Comparison of ENCODE assay signal across 16 cellular contexts in genomic region chr10:87025285-87025958, GRCh38. TPM values are rescaled to one million over a fixed set of nuclear protein-coding genes. Genes with fewer than 3 reads are reported as not detected.
DNase-seq lines count a peak whose midpoint lies in the region; ATAC-seq and TF ChIP-seq lines count a peak whose summit lies in the region.
"Not testable (repeated sequence)": the region's sequence is repeated elsewhere in the genome, so short reads cannot be mapped to it uniquely, and the experiment has no call there.
"Had no signal": no experiment of that assay in that cellular context is flagged by ENCODE, and none has a peak within 500 bp of the region (broad histone marks: within the 10 kb centered on the region; RNA-seq: fewer than 3 reads in every experiment).

No MANE protein-coding gene starts in this region.

- H4K91ac ChIP-seq in neuronal stem cell (ENCODE audit: low read depth, low read length, poor library complexity) = not testable (repeated sequence)

- TF ChIP-seq CTCF in RWPE2 (IDR thresholded peaks at IDR 0.05; ENCODE audit: poor library complexity, severe bottlenecking); fibroblast of lung (conservative IDR thresholded peaks at IDR 0.05 in 1 of 2, IDR thresholded peaks at IDR 0.05 in 1 of 2; ENCODE audit: low read depth in 1 of 2, low read length in 2 of 2): not testable (repeated sequence)

- H3K27me3 ChIP-seq in RWPE2 (ENCODE audit: insufficient read depth, poor library complexity, severe bottlenecking); fibroblast of lung (ENCODE audit: control insufficient read depth, insufficient read depth, low read length); neuronal stem cell (ENCODE audit: control insufficient read depth in 3 of 3, insufficient read depth in 3 of 3, low read depth in 1 of 3, low read length in 3 of 3): not testable (repeated sequence)

- not testable (repeated sequence) for H2BK12ac ChIP-seq in neuronal stem cell (ENCODE audit: low read length)

- not testable (repeated sequence) for H3K4ac ChIP-seq in neuronal stem cell (ENCODE audit: low read length)

- H4K20me1 ChIP-seq in fibroblast of lung (ENCODE audit: control insufficient read depth, extremely low read depth, insufficient read depth, low read length) = not testable (repeated sequence)

- H3K4me1 ChIP-seq in RWPE2 (ENCODE audit: insufficient read depth, poor library complexity, severe bottlenecking); fibroblast of lung (ENCODE audit: control insufficient read depth, extremely low read depth, insufficient read depth, low read length); neuronal stem cell (ENCODE audit: control insufficient read depth in 2 of 2, insufficient read depth in 1 of 2, low read depth in 1 of 2, low read length in 2 of 2): not testable (repeated sequence)

- CTCF ChIA-PET in activated CD4-positive, alpha-beta T cell treated with anti-CD3 and anti-CD28 coated beads, Interleukin-2, amount 10 ng/mL, durations not matched to agents 7 days and 5 days (lab: Charles Lee) = interaction anchor here (0.6 kb wide), 2 partner anchors 22 to 354 kb away, joined by 3 read pairs; no protein-coding TSS in a partner anchor

- not testable (repeated sequence) for H3K9me3 ChIP-seq in RWPE2 (ENCODE audit: severe bottlenecking); fibroblast of lung (ENCODE audit: control insufficient read depth, insufficient read depth, low read depth, low read length); neuronal stem cell (replicated peaks in 1 of 2; ENCODE audit: control insufficient read depth in 2 of 2, insufficient read depth in 1 of 2, low read depth in 1 of 2, low read length in 2 of 2)

- not testable (repeated sequence) for H3K14ac ChIP-seq in neuronal stem cell (ENCODE audit: low read length)

- H3K27me3 Mint-ChIP-seq in activated CD4-positive, alpha-beta T cell treated with anti-CD3 and anti-CD28 coated beads, Interleukin-2, amount 10 ng/mL, durations not matched to agents 7 days and 5 days = not testable (repeated sequence)

- not testable (repeated sequence) for H3K4me3 Mint-ChIP-seq in activated CD4-positive, alpha-beta T cell treated with anti-CD3 and anti-CD28 coated beads, Interleukin-2, amount 10 ng/mL, durations not matched to agents 7 days and 5 days

- not testable (repeated sequence) for H3K4me3 ChIP-seq in RWPE2 (ENCODE audit: severe bottlenecking); fibroblast of lung (replicated peaks in 1 of 4; ENCODE audit: control extremely low read depth in 1 of 4, insufficient read depth in 1 of 4, low read depth in 3 of 4, low read length in 4 of 4); neuronal stem cell (ENCODE audit: low read length in 2 of 2)

- DNase-seq in GM04503 (ENCODE audit: low read depth) = peak; percentile 38
- peak; percentile 49 to 66 for DNase-seq in Kasumi-1 (lab: John Stamatoyannopoulos, UW)
- DNase-seq in RWPE2 (ENCODE audit: low spot score); activated CD4-positive, alpha-beta T cell treated with anti-CD3 and anti-CD28 coated beads, Interleukin-2, amount 10 ng/mL, durations not matched to agents 7 days and 5 days; neuronal stem cell (ENCODE audit: low spot score): not testable (repeated sequence)
- DNase-seq in amniotic epithelial cell (ENCODE audit: low read depth) = peak; percentile 89
- peak; percentile 70 to 87 for DNase-seq in fibroblast of lung (ENCODE audit: low read depth in 2 of 2)
- peak; percentile 40 for DNase-seq in stromal cell of bone marrow (ENCODE audit: low read depth)

- not testable (repeated sequence) for H2BK120ac ChIP-seq in neuronal stem cell (ENCODE audit: low read depth, low read length)

- not testable (repeated sequence) for H2BK15ac ChIP-seq in neuronal stem cell (ENCODE audit: low read length)

- H3K23ac ChIP-seq in neuronal stem cell (ENCODE audit: low read depth, low read length, poor library complexity) = not testable (repeated sequence)

- H3K18ac ChIP-seq in neuronal stem cell (ENCODE audit: low read length) = not testable (repeated sequence)

- H3K79me2 ChIP-seq in fibroblast of lung (ENCODE audit: control insufficient read depth, insufficient read depth, low read length) = not testable (repeated sequence)

- H3K4me2 ChIP-seq in fibroblast of lung (ENCODE audit: extremely low read depth, insufficient read depth, low read length); neuronal stem cell (ENCODE audit: insufficient read depth, low read length, poor library complexity, severe bottlenecking): not testable (repeated sequence)

- not testable (repeated sequence) for H3K4me1 Mint-ChIP-seq in activated CD4-positive, alpha-beta T cell treated with anti-CD3 and anti-CD28 coated beads, Interleukin-2, amount 10 ng/mL, durations not matched to agents 7 days and 5 days

- H3K27ac Mint-ChIP-seq in activated CD4-positive, alpha-beta T cell treated with anti-CD3 and anti-CD28 coated beads, Interleukin-2, amount 10 ng/mL, durations not matched to agents 7 days and 5 days = peak overlapping the region; percentile 52

- H4K8ac ChIP-seq in neuronal stem cell (ENCODE audit: low read depth, low read length) = not testable (repeated sequence)

- H3K9me3 Mint-ChIP-seq in activated CD4-positive, alpha-beta T cell treated with anti-CD3 and anti-CD28 coated beads, Interleukin-2, amount 10 ng/mL, durations not matched to agents 7 days and 5 days = not testable (repeated sequence)

- H2AK5ac ChIP-seq in neuronal stem cell (ENCODE audit: low read depth, low read length) = not testable (repeated sequence)

- H2BK5ac ChIP-seq in neuronal stem cell (ENCODE audit: low read length) = not testable (repeated sequence)

- peak overlapping the region; percentile 45 for H3K27ac ChIP-seq in RWPE2 (ENCODE audit: poor library complexity, severe bottlenecking)
- H3K27ac ChIP-seq in fibroblast of lung (ENCODE audit: insufficient read depth, low read length); neuronal stem cell (replicated peaks; ENCODE audit: low read length): not testable (repeated sequence)

- WGBS in neuronal stem cell (ENCODE audit: extremely low coverage in 2 of 2, insufficient read length in 2 of 2, insufficient replicate concordance in 1 of 2), 2 donors = no CpG with 5 or more reads among the region's 5 CpGs

- not testable (repeated sequence) for H2AFZ ChIP-seq in fibroblast of lung (ENCODE audit: low read length)
- peak overlapping the region; percentile 35 for H2AFZ ChIP-seq in neuronal stem cell (ENCODE audit: low read length)

- not testable (repeated sequence) for H3K36me3 ChIP-seq in RWPE2 (ENCODE audit: low read depth); fibroblast of lung (ENCODE audit: control insufficient read depth, insufficient read depth, low read length); neuronal stem cell (replicated peaks in 1 of 2; ENCODE audit: control insufficient read depth in 2 of 2, insufficient read depth in 2 of 2, low read length in 2 of 2)

- H3K36me3 Mint-ChIP-seq in activated CD4-positive, alpha-beta T cell treated with anti-CD3 and anti-CD28 coated beads, Interleukin-2, amount 10 ng/mL, durations not matched to agents 7 days and 5 days (ENCODE audit: low read depth) = not testable (repeated sequence)

- H3K9ac ChIP-seq in fibroblast of lung (ENCODE audit: insufficient read depth, low read length); neuronal stem cell (ENCODE audit: low read depth, low read length, poor library complexity): not testable (repeated sequence)

- POLR2A ChIA-PET in activated CD4-positive, alpha-beta T cell treated with anti-CD3 and anti-CD28 coated beads, Interleukin-2, amount 10 ng/mL, durations not matched to agents 7 days and 5 days (lab: Charles Lee) = not testable (repeated sequence)

- peak; percentile 74 for ATAC-seq in RWPE2 (ENCODE audit: low read depth)

- H3K79me1 ChIP-seq in neuronal stem cell (ENCODE audit: low read depth, low read length) = not testable (repeated sequence)

RNA-seq across cellular contexts. Expression of gene FAM25A, which starts 5.3 kb away (rescaled TPM):
- not detected for total RNA-seq in activated CD4-positive, alpha-beta T cell treated with anti-CD3 and anti-CD28 coated beads, Interleukin-2, amount 10 ng/mL, durations not matched to agents 7 days and 5 days
- total RNA-seq in fibroblast of lung = not detected in 2 replicates
- polyA plus RNA-seq in fibroblast of lung = not detected in 2 replicates
- not detected in 2 replicates for polyA plus RNA-seq in fibroblast of lung (2012)
- polyA minus RNA-seq in fibroblast of lung (ENCODE audit: low replicate concordance) = not detected in 2 replicates
- not detected for polyA plus RNA-seq in neuronal stem cell (2013, experiment 1 of 2)
- polyA plus RNA-seq in neuronal stem cell (2013, experiment 2 of 2) = not detected
- total RNA-seq: aorta, Caco-2, H1, lower lobe of right lung, sigmoid colon, T-helper 17 cell, thyroid gland had no signal
- polyA plus RNA-seq: aorta, H1, neural cell, sigmoid colon had no signal

RNA-seq across cellular contexts. Expression of gene ADIRF, which starts 57.1 kb away (rescaled TPM):
- not detected for total RNA-seq in activated CD4-positive, alpha-beta T cell treated with anti-CD3 and anti-CD28 coated beads, Interleukin-2, amount 10 ng/mL, durations not matched to agents 7 days and 5 days
- 119 and 142 TPM in 2 replicates for total RNA-seq in fibroblast of lung
- 39.4 and 172 TPM in 2 replicates for polyA plus RNA-seq in fibroblast of lung
- 116 and 410 TPM in 2 replicates for polyA plus RNA-seq in fibroblast of lung (2012)
- polyA minus RNA-seq in fibroblast of lung (ENCODE audit: low replicate concordance) = 10.4 and 22.0 TPM in 2 replicates
- 0.18 TPM for polyA plus RNA-seq in neuronal stem cell (2013, experiment 1 of 2)
- 0.29 TPM for polyA plus RNA-seq in neuronal stem cell (2013, experiment 2 of 2)
- total RNA-seq: Caco-2, H1 had no signal
- polyA plus RNA-seq: H1, neural cell had no signal

Comparison
In these comparisons a context has a peak if more than half of its experiments do, and no peak if none do; other contexts are left out.
1. RNA of gene ADIRF, which starts 57.1 kb away (total RNA-seq): 119 to 142 TPM in fibroblast of lung; not detected in activated CD4-positive, alpha-beta T cell treated with anti-CD3 and anti-CD28 coated beads, Interleukin-2, amount 10 ng/mL, durations not matched to agents 7 days and 5 days; every median in the first group is over 100 times any median in the second.